1 cellular context compared by ENCODE assay signal in genomic region chr9:37104183-37104889, GRCh38.
A peak's percentile ranks its signal among the peaks of the same experiment; 100 is the strongest.
TF ChIP-seq lines count a peak whose summit lies in the region.

No MANE protein-coding gene starts in this region.

TF ChIP-seq in K562, 482 proteins besides CTCF, POLR2A, EP300 and RAD21 (continued from another document and continues in another):
- TF ChIP-seq GTF2B (IDR thresholded peaks at IDR 0.05; ENCODE audit: extremely low read depth, insufficient read length) (no peak), ZNF143 (CRISPR knock-in tag; IDR thresholded peaks at IDR 0.05) (no peak), FOS (IDR thresholded peaks at IDR 0.05; ENCODE audit: extremely low read depth, insufficient read length) (no peak), ZNF740 (CRISPR knock-in tag; IDR thresholded peaks at IDR 0.05) (no peak), ZNF740 (tag; IDR thresholded peaks at IDR 0.05) (peak in 1 of 2 experiments; percentile 60; a peak in 1 of 4 replicates), TBL1XR1 (IDR thresholded peaks at IDR 0.05; ENCODE audit: low read length in 2 of 2) (no peak), NFE2 (IDR thresholded peaks at IDR 0.05; ENCODE audit: low read depth) (peak; percentile 88), CLOCK (CRISPR knock-in tag; IDR thresholded peaks at IDR 0.05; ENCODE audit: borderline replicate concordance) (no peak), RHOXF2B (CRISPR knock-in tag; conservative IDR thresholded peaks at IDR 0.05) (0 out of 2 replicates have a peak, but pooled peaks have one; percentile 50), POLR3A (IDR thresholded peaks at IDR 0.05; ENCODE audit: borderline replicate concordance, extremely low read depth, insufficient read depth, insufficient read length) (no peak), BACH1 (tag; IDR thresholded peaks at IDR 0.05) (peak; percentile 57; the same call in 1 of the 2 replicates), RBBP5 (IDR thresholded peaks at IDR 0.05; ENCODE audit: borderline replicate concordance, insufficient read depth, low read length, poor library complexity, severe bottlenecking) (no peak), FOSL1 (tag; conservative IDR thresholded peaks at IDR 0.05) (peak; percentile 90), THAP7 (CRISPR knock-in tag; IDR thresholded peaks at IDR 0.05) (no peak), ZNF695 (CRISPR knock-in tag; IDR thresholded peaks at IDR 0.05) (no peak), ZNF766 (CRISPR knock-in tag; conservative IDR thresholded peaks at IDR 0.05) (no peak), NELFE (IDR thresholded peaks at IDR 0.05; ENCODE audit: insufficient read depth, insufficient read length) (no peak), L3MBTL2 (IDR thresholded peaks at IDR 0.05) (0 out of 2 replicates have a peak, but pooled peaks have one; percentile 13), ETV1 (tag; conservative IDR thresholded peaks at IDR 0.05; ENCODE audit: low read depth) (no peak), MTA2 (IDR thresholded peaks at IDR 0.05; ENCODE audit: low read depth) (no peak), PRDM10 (IDR thresholded peaks at IDR 0.05; ENCODE audit: partially characterized antibody) (peak; percentile 97), MAFF (IDR thresholded peaks at IDR 0.05; ENCODE audit: low read length) (peak; percentile 67; the same call in 1 of the 2 replicates), REST (CRISPR knock-in tag; IDR thresholded peaks at IDR 0.05; ENCODE audit: low read depth) (no peak), ZBTB40 (IDR thresholded peaks at IDR 0.05) (no peak), ZBTB40 (CRISPR knock-in tag; IDR thresholded peaks at IDR 0.05) (no peak), IRF9 (tag; IDR thresholded peaks at IDR 0.05) (0 out of 2 replicates have a peak, but pooled peaks have one; percentile 5)
